ENCODE assay signal across 16 cellular contexts in genomic region chr10:110003524-110003885, GRCh38. TPM values are rescaled to one million over a fixed set of nuclear protein-coding genes. Genes with fewer than 3 reads are reported as not detected.
A peak's percentile ranks its signal among the peaks of the same experiment; 100 is the strongest.
DNase-seq lines count a peak whose midpoint lies in the region; ATAC-seq and TF ChIP-seq lines count a peak whose summit lies in the region.
"Had no signal": no experiment of that assay in that cellular context is flagged by ENCODE, and none has a peak within 500 bp of the region (broad histone marks: within the 10 kb centered on the region; RNA-seq: fewer than 3 reads in every experiment).

No MANE protein-coding gene starts in this region.

- H3K4me1 Mint-ChIP-seq in brain (peaks cover 21% of the 10 kb centered on the region), memory B cell (peaks cover 20% of the 10 kb centered on the region), MCF 10A (ENCODE audit: insufficient read depth, unreplicated experiment) (no peaks in the 10 kb centered on the region)
- H3K4me1 Mint-ChIP-seq: activated CD4-positive, alpha-beta memory T cell treated with anti-CD3 and anti-CD28 coated beads, Interleukin-2, amount 10 ng/mL, durations not matched to agents 7 days and 5 days had no signal

- H3K27ac ChIP-seq in temporal lobe (ENCODE audit: low read depth, low read length), result peak overlapping the region; percentile 2
- no peak overlapping the region for H3K27ac ChIP-seq in upper lobe of right lung
- H3K27ac ChIP-seq: cardiac muscle cell, esophagus muscularis mucosa, HL-60, right lobe of liver had no signal

- H3K27me3 ChIP-seq in upper lobe of right lung, result no peaks in the 10 kb centered on the region
- H3K27me3 ChIP-seq: cardiac muscle cell, right lobe of liver, testis had no signal

- no peaks in the 10 kb centered on the region for H3K4me1 ChIP-seq in upper lobe of right lung

- peak; percentile 46 for DNase-seq in DMS53 (lab: John Stamatoyannopoulos, UW)
- DNase-seq in DMS53 treated with DMSO at 0.1 percent for 48 hours (lab: John Stamatoyannopoulos, UW; ENCODE audit: unreplicated experiment), result no peak
- no peak for DNase-seq in memory B cell (ENCODE audit: low spot score in 2 of 2)
- DNase-seq in MCF 10A (ENCODE audit: unreplicated experiment), result no peak
- no peak for DNase-seq in activated naive CD4-positive, alpha-beta T cell treated with Interleukin-2 at 50 U/mL for 16 hours
- DNase-seq in upper lobe of right lung, result no peak
- DNase-seq: activated CD4-positive, alpha-beta memory T cell treated with anti-CD3 and anti-CD28 coated beads, Interleukin-2, amount 10 ng/mL, durations not matched to agents 7 days and 5 days; activated gamma-delta T cell; right lobe of liver; testis had no signal

- H3K36me3 ChIP-seq in upper lobe of right lung, result no peaks in the 10 kb centered on the region
- H3K36me3 ChIP-seq: cardiac muscle cell, esophagus muscularis mucosa, right lobe of liver had no signal

- no peaks in the 10 kb centered on the region for H3K36me3 Mint-ChIP-seq in brain
- H3K36me3 Mint-ChIP-seq in memory B cell, result no peaks in the 10 kb centered on the region
- H3K36me3 Mint-ChIP-seq in MCF 10A (ENCODE audit: insufficient read depth, unreplicated experiment), result no peaks in the 10 kb centered on the region

- H3K9me3 Mint-ChIP-seq in brain, result peaks cover 0 to 3% (median 0%) of the 10 kb centered on the region in 5 experiments
- H3K9me3 Mint-ChIP-seq in memory B cell, result peaks cover 1% of the 10 kb centered on the region
- H3K9me3 Mint-ChIP-seq in MCF 10A (ENCODE audit: unreplicated experiment), result no peaks in the 10 kb centered on the region
- H3K9me3 Mint-ChIP-seq: activated CD4-positive, alpha-beta memory T cell treated with anti-CD3 and anti-CD28 coated beads, Interleukin-2, amount 10 ng/mL, durations not matched to agents 7 days and 5 days; T-helper 1 cell treated with Interleukin-12 subunit alpha and Interleukin-12 subunit beta and Interleukin-4 antibody, amounts not matched to agents 30 μg/mL and 1 μg/mL, for 36 hours had no signal

- peak overlapping the region; percentile 14 to 94 (median 51) for H3K27ac Mint-ChIP-seq in brain
- H3K27ac Mint-ChIP-seq in memory B cell, result peak overlapping the region; percentile 82
- H3K27ac Mint-ChIP-seq in MCF 10A (ENCODE audit: low read depth, unreplicated experiment), result no peak overlapping the region
- H3K27ac Mint-ChIP-seq: activated CD4-positive, alpha-beta memory T cell treated with anti-CD3 and anti-CD28 coated beads, Interleukin-2, amount 10 ng/mL, durations not matched to agents 7 days and 5 days; T-helper 1 cell treated with Interleukin-12 subunit alpha and Interleukin-12 subunit beta and Interleukin-4 antibody, amounts not matched to agents 30 μg/mL and 1 μg/mL, for 36 hours had no signal

- H3K4me3 Mint-ChIP-seq in brain (peak overlapping the region; percentile 6 to 79 (median 46)), memory B cell (no peak overlapping the region), MCF 10A (ENCODE audit: unreplicated experiment) (no peak overlapping the region)
- H3K4me3 Mint-ChIP-seq: activated CD4-positive, alpha-beta memory T cell treated with anti-CD3 and anti-CD28 coated beads, Interleukin-2, amount 10 ng/mL, durations not matched to agents 7 days and 5 days; T-helper 1 cell treated with Interleukin-12 subunit alpha and Interleukin-12 subunit beta and Interleukin-4 antibody, amounts not matched to agents 30 μg/mL and 1 μg/mL, for 36 hours had no signal

- intact Hi-C loops in MCF 10A (cut with micrococcal nuclease) (no loop called here), upper lobe of right lung (cut with DNase I) (no loop called here)

- TF ChIP-seq CTCF in brain (conservative IDR thresholded peaks at IDR 0.05), result no peak
- no peak for TF ChIP-seq CTCF in MCF 10A (IDR thresholded peaks at IDR 0.05; ENCODE audit: unreplicated experiment)
- TF ChIP-seq CTCF in upper lobe of right lung (IDR thresholded peaks at IDR 0.05), result no peak

- ATAC-seq in memory B cell (ENCODE audit: low read depth), result no peak
- no peak for ATAC-seq in upper lobe of right lung
- ATAC-seq: right lobe of liver had no signal

- no TSS peak for BruUV-seq in MCF 10A (replicated peaks; lab: Mats Ljungman, UMichigan)

- peaks cover 2% of the 10 kb centered on the region for H3K27me3 Mint-ChIP-seq in brain
- H3K27me3 Mint-ChIP-seq in memory B cell, result no peaks in the 10 kb centered on the region
- H3K27me3 Mint-ChIP-seq in MCF 10A (ENCODE audit: insufficient read depth, unreplicated experiment), result no peaks in the 10 kb centered on the region
- H3K27me3 Mint-ChIP-seq: activated CD4-positive, alpha-beta memory T cell treated with anti-CD3 and anti-CD28 coated beads, Interleukin-2, amount 10 ng/mL, durations not matched to agents 7 days and 5 days had no signal

- no peak overlapping the region for H3K4me3 ChIP-seq in upper lobe of right lung
- H3K4me3 ChIP-seq: cardiac muscle cell, esophagus muscularis mucosa, right lobe of liver, testis had no signal

- POLR2A ChIA-PET in MCF 10A (lab: Yijun Ruan, JAX), result interaction anchor here (0.7 kb wide), 1 partner anchor 10 kb away, joined by 3 read pairs; no protein-coding TSS in a partner anchor

- CTCF ChIA-PET in MCF 10A (lab: Yijun Ruan, JAX), result interaction anchor here (0.5 to 0.7 kb wide), 3 partner anchors 29 to 92 kb away, joined by 3 to 6 read pairs (median 4); no protein-coding TSS in a partner anchor

- no peaks in the 10 kb centered on the region for H3K9me3 ChIP-seq in upper lobe of right lung
- H3K9me3 ChIP-seq: esophagus muscularis mucosa, right lobe of liver, testis had no signal

RNA-seq across cellular contexts. Expression of gene ADD3, which starts 4.3 kb away (rescaled TPM):
- 36.6 TPM for polyA plus RNA-seq in brain (ENCODE audit: insufficient read depth, low read depth, low replicate concordance)
- 75.7 TPM for total RNA-seq in temporal lobe
- 11.2 and 14.5 TPM in 2 replicates for total RNA-seq in MCF 10A (2022)
- 57.4 TPM for total RNA-seq in upper lobe of right lung

Comparison
In these comparisons a context has a peak if more than half of its experiments do, and no peak if none do; other contexts are left out.
1. H3K4me3 Mint-ChIP-seq: peak in brain (5 of 5); none in memory B cell (single experiment) and MCF 10A (single experiment).